ENCODE assay signal across 19 cellular contexts in the genomic region with DNA sequence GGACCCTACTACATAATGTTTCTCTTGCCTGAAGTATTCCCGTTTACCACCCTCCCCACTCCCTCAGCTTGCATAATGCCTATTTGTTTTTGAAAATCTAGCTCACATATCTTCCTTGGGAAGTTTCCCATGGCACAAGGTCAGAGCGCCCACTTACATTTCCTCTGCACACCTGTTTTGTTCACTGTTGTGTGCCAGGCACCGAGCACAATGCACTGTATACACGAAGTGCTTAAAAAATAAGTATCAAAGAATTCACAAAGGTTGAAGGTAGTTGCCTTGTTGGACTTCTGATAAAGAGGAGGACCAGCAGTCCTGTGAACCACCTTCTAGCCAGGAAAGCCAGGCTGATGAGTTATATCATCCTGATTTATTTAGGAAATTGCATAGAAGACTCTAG. TPM values are rescaled to one million over a fixed set of nuclear protein-coding genes. Genes with fewer than 3 reads are reported as not detected.
DNase-seq lines count a peak whose midpoint lies in the region; ATAC-seq and TF ChIP-seq lines count a peak whose summit lies in the region.
"Had no signal": no experiment of that assay in that cellular context is flagged by ENCODE, and none has a peak within 500 bp of the region (broad histone marks: within the 10 kb centered on the region; RNA-seq: fewer than 3 reads in every experiment).

No MANE protein-coding gene starts in this region.

- intact Hi-C loops in dendritic cell treated with granulocyte-macrophage colony-stimulating factor and Interleukin-4, amounts not matched to agents 40 ng/mL and 50 ng/mL, for 4 days (cut with micrococcal nuclease) = loop anchor here (1.0 kb wide), 1 partner anchor 9 kb away; no protein-coding TSS in a partner anchor
- intact Hi-C loops in PC-3 (cut with micrococcal nuclease) = no loop called here

- no peaks in the 10 kb centered on the region for H3K79me2 ChIP-seq in KMS-11 (ENCODE audit: insufficient read depth, low read depth)
- no peaks in the 10 kb centered on the region for H3K79me2 ChIP-seq in PC-3 (ENCODE audit: low read length)

- CTCF ChIA-PET in PC-3 (lab: Charles Lee) = no interaction called here

- no peak overlapping the region for H2AK5ac ChIP-seq in mesenchymal stem cell (ENCODE audit: low read length, severe bottlenecking)

- no peaks in the 10 kb centered on the region for H3K36me3 ChIP-seq in KMS-11 (ENCODE audit: insufficient read depth)
- no peaks in the 10 kb centered on the region for H3K36me3 ChIP-seq in mesenchymal stem cell (ENCODE audit: control insufficient read depth in 1 of 2, insufficient read depth in 2 of 2, low read depth in 1 of 2, low read length in 2 of 2)
- no peaks in the 10 kb centered on the region for H3K36me3 ChIP-seq in PC-3 (ENCODE audit: low read depth, low read length)

- no peaks in the 10 kb centered on the region for H3K27me3 Mint-ChIP-seq in dendritic cell treated with granulocyte-macrophage colony-stimulating factor and Interleukin-4, amounts not matched to agents 40 ng/mL and 50 ng/mL, for 4 days
- H3K27me3 Mint-ChIP-seq in stimulated activated memory B cell treated with anti-CD40 and anti-IgM and Interleukin-4, amounts not matched to agents 10 μg/mL and 1 μg/mL and 100 μg/mL, for 72 hours = peaks cover 4% of the 10 kb centered on the region

- H3K4me1 ChIP-seq in KMS-11 (ENCODE audit: low read depth, poor library complexity, severe bottlenecking) = peaks cover 59% of the 10 kb centered on the region
- H3K4me1 ChIP-seq in mesenchymal stem cell (ENCODE audit: control insufficient read depth, insufficient read depth, low read depth, low read length) = peaks cover 6% of the 10 kb centered on the region
- peaks cover 17% of the 10 kb centered on the region for H3K4me1 ChIP-seq in PC-3 (ENCODE audit: insufficient read depth, low read length)

- H3K18ac ChIP-seq in mesenchymal stem cell (ENCODE audit: low read depth in 1 of 2, low read length in 2 of 2) = peak overlapping the region in 1 of 2 experiments; percentile 42

- no peak overlapping the region for H4K91ac ChIP-seq in mesenchymal stem cell (ENCODE audit: low read length)

- H3K9ac ChIP-seq in KMS-11 (peak overlapping the region; percentile 8; the same call in 1 of the 2 replicates), mesenchymal stem cell (ENCODE audit: low read length) (peak overlapping the region; percentile 29), PC-3 (ENCODE audit: low read length) (no peak overlapping the region)

- H3K79me1 ChIP-seq in mesenchymal stem cell (replicated peaks; ENCODE audit: low read length, poor library complexity, severe bottlenecking) = no peaks in the 10 kb centered on the region

- H3K4me3 Mint-ChIP-seq in dendritic cell treated with granulocyte-macrophage colony-stimulating factor and Interleukin-4, amounts not matched to agents 40 ng/mL and 50 ng/mL, for 4 days = peak overlapping the region; percentile 52
- no peak overlapping the region for H3K4me3 Mint-ChIP-seq in stimulated activated memory B cell treated with anti-CD40 and anti-IgM and Interleukin-4, amounts not matched to agents 10 μg/mL and 1 μg/mL and 100 μg/mL, for 72 hours
- H3K4me3 Mint-ChIP-seq: activated naive CD8-positive, alpha-beta T cell treated with anti-CD3 and anti-CD28 coated beads, Interleukin-2, amount 50 U/mL, for 24 hours; CD8-positive, alpha-beta memory T cell had no signal

- peaks cover 90% of the 10 kb centered on the region for H3K4me1 Mint-ChIP-seq in dendritic cell treated with granulocyte-macrophage colony-stimulating factor and Interleukin-4, amounts not matched to agents 40 ng/mL and 50 ng/mL, for 4 days (ENCODE audit: low read depth)
- peaks cover 42% of the 10 kb centered on the region for H3K4me1 Mint-ChIP-seq in stimulated activated memory B cell treated with anti-CD40 and anti-IgM and Interleukin-4, amounts not matched to agents 10 μg/mL and 1 μg/mL and 100 μg/mL, for 72 hours

- no peak overlapping the region for H3K14ac ChIP-seq in mesenchymal stem cell (ENCODE audit: low read length in 2 of 2)

- H3K27ac ChIP-seq in KMS-11 (peak overlapping the region; percentile 53), mesenchymal stem cell (ENCODE audit: low read length, poor library complexity, severe bottlenecking) (no peak overlapping the region), PC-3 (ENCODE audit: low read length) (no peak overlapping the region)

- 97% methylated on average over 4 of the region's 4 CpGs for WGBS in mesenchymal stem cell

- no peaks in the 10 kb centered on the region for H3F3A ChIP-seq in PC-3 (ENCODE audit: low read length, unreplicated experiment)

- H3K36me3 Mint-ChIP-seq in dendritic cell treated with granulocyte-macrophage colony-stimulating factor and Interleukin-4, amounts not matched to agents 40 ng/mL and 50 ng/mL, for 4 days (ENCODE audit: low read depth) = peaks cover 3% of the 10 kb centered on the region
- no peaks in the 10 kb centered on the region for H3K36me3 Mint-ChIP-seq in stimulated activated memory B cell treated with anti-CD40 and anti-IgM and Interleukin-4, amounts not matched to agents 10 μg/mL and 1 μg/mL and 100 μg/mL, for 72 hours

- H3K9me2 ChIP-seq in PC-3 (replicated peaks; ENCODE audit: low read length) = no peaks in the 10 kb centered on the region

- POLR2A ChIA-PET in PC-3 (lab: Charles Lee; ENCODE audit: unreplicated experiment) = no interaction called here

- H3K4me3 ChIP-seq in KMS-11 (IDR thresholded peaks at IDR 0.05; ENCODE audit: insufficient read depth, low read depth, low read length) (peak overlapping the region; percentile 64), mesenchymal stem cell (ENCODE audit: insufficient read depth in 1 of 2, low read depth in 1 of 2, low read length in 2 of 2) (peak overlapping the region in 1 of 2 experiments; percentile 17), PC-3 (ENCODE audit: low read length) (no peak overlapping the region)
- H3K4me3 ChIP-seq: dorsolateral prefrontal cortex had no signal

- H3K9me3 ChIP-seq in mesenchymal stem cell (ENCODE audit: control insufficient read depth, low read length) (no peaks in the 10 kb centered on the region), PC-3 (ENCODE audit: low read length) (no peaks in the 10 kb centered on the region)

- peak overlapping the region; percentile 10 to 21 for H2BK12ac ChIP-seq in mesenchymal stem cell (ENCODE audit: low read length in 2 of 2)

- ATAC-seq in stimulated activated memory B cell treated with anti-CD40 and anti-IgM and Interleukin-4, amounts not matched to agents 10 μg/mL and 1 μg/mL and 100 μg/mL, for 72 hours = no peak
- no peak for ATAC-seq in GM21360 (IDR thresholded peaks at IDR 0.05; ENCODE audit: unreplicated experiment)
- ATAC-seq in PC-3 = no peak

- H2AFZ ChIP-seq in KMS-11 (ENCODE audit: low read depth) (peak overlapping the region; percentile 43), mesenchymal stem cell (ENCODE audit: low read depth, low read length) (no peak overlapping the region), PC-3 (ENCODE audit: low read length) (no peak overlapping the region)

- no TSS peak for BruUV-seq in PC-3 (replicated peaks; lab: Mats Ljungman, UMichigan)

- DNase-seq in mesenchymal stem cell = no peak
- no peak for DNase-seq in HUDEP-2 (lab: John Stamatoyannopoulos, UW; ENCODE audit: unreplicated experiment in 76 of 76)
- no peak for DNase-seq in HT-29 (ENCODE audit: low spot score)
- no peak for DNase-seq in PC-3
- DNase-seq: activated CD4-positive, alpha-beta T cell treated with anti-CD3 and anti-CD28 coated beads for 48 hours; activated naive CD8-positive, alpha-beta T cell treated with anti-CD3 and anti-CD28 coated beads, Interleukin-2, amount 50 U/mL, for 24 hours; CD8-positive, alpha-beta memory T cell; DMS53; NCI-H1092; NCI-H2029 treated with DMSO at 0.1 percent for 48 hours; NCI-H524 treated with DMSO at 0.1 percent for 48 hours; stimulated activated CD4-positive, alpha-beta T cell treated with anti-CD3 and anti-CD28 coated beads, Interleukin-2, amount 100 ng/mL, for 24 hours; SW 1271 had no signal

- no peak overlapping the region for H4K8ac ChIP-seq in mesenchymal stem cell (ENCODE audit: low read length)

- no peak overlapping the region for H3K23ac ChIP-seq in mesenchymal stem cell (ENCODE audit: low read length in 2 of 2)

- H3K4me2 ChIP-seq in KMS-11 = peak overlapping the region; percentile 94
- no peak overlapping the region for H3K4me2 ChIP-seq in mesenchymal stem cell (ENCODE audit: low read length, poor library complexity, severe bottlenecking)
- H3K4me2 ChIP-seq in PC-3 (ENCODE audit: low read length) = no peak overlapping the region

- peak overlapping the region; percentile 35 for H2BK120ac ChIP-seq in mesenchymal stem cell (ENCODE audit: low read depth, low read length)

- H3K27me3 ChIP-seq in KMS-11 (ENCODE audit: insufficient read depth, low read depth) = no peaks in the 10 kb centered on the region
- no peaks in the 10 kb centered on the region for H3K27me3 ChIP-seq in mesenchymal stem cell (ENCODE audit: control insufficient read depth in 1 of 2, insufficient read depth in 1 of 2, low read length in 2 of 2)
- H3K27me3 ChIP-seq in PC-3 (ENCODE audit: low read length) = no peaks in the 10 kb centered on the region
- H3K27me3 ChIP-seq: dorsolateral prefrontal cortex had no signal

- no peak overlapping the region for H2BK15ac ChIP-seq in mesenchymal stem cell (ENCODE audit: low read depth, poor library complexity, severe bottlenecking)

- H4K20me1 ChIP-seq in KMS-11 (ENCODE audit: insufficient read depth) (no peaks in the 10 kb centered on the region), PC-3 (ENCODE audit: low read length) (no peaks in the 10 kb centered on the region)

- TF ChIP-seq CTCF in KMS-11 (conservative IDR thresholded peaks at IDR 0.05; ENCODE audit: low read depth, low read length) (no peak), PC-3 (conservative IDR thresholded peaks at IDR 0.05; ENCODE audit: low read depth, low read length) (no peak)

- H3K27ac Mint-ChIP-seq in dendritic cell treated with granulocyte-macrophage colony-stimulating factor and Interleukin-4, amounts not matched to agents 40 ng/mL and 50 ng/mL, for 4 days = peak overlapping the region; percentile 99
- peak overlapping the region; percentile 52 for H3K27ac Mint-ChIP-seq in stimulated activated memory B cell treated with anti-CD40 and anti-IgM and Interleukin-4, amounts not matched to agents 10 μg/mL and 1 μg/mL and 100 μg/mL, for 72 hours
- H3K27ac Mint-ChIP-seq: activated naive CD8-positive, alpha-beta T cell treated with anti-CD3 and anti-CD28 coated beads, Interleukin-2, amount 50 U/mL, for 24 hours; activated T-helper 2 cell treated with anti-CD3 and anti-CD28 coated beads, Interferon-gamma antibody, Interleukin-2, Interleukin-4, amounts not matched to agents 10 μg/mL and 5 μg/mL and 100 μg/mL, durations not matched to agents 14 hours and 24 hours and 36 hours had no signal

- H3K4ac ChIP-seq in mesenchymal stem cell (ENCODE audit: low read depth in 1 of 2, low read length in 2 of 2) = no peak overlapping the region

- no peak overlapping the region for H2BK5ac ChIP-seq in mesenchymal stem cell (ENCODE audit: low read depth, low read length, poor library complexity, severe bottlenecking)

- no peaks in the 10 kb centered on the region for H3K9me3 Mint-ChIP-seq in dendritic cell treated with granulocyte-macrophage colony-stimulating factor and Interleukin-4, amounts not matched to agents 40 ng/mL and 50 ng/mL, for 4 days
- H3K9me3 Mint-ChIP-seq in stimulated activated memory B cell treated with anti-CD40 and anti-IgM and Interleukin-4, amounts not matched to agents 10 μg/mL and 1 μg/mL and 100 μg/mL, for 72 hours = no peaks in the 10 kb centered on the region
- H3K9me3 Mint-ChIP-seq: activated naive CD8-positive, alpha-beta T cell treated with anti-CD3 and anti-CD28 coated beads, Interleukin-2, amount 50 U/mL, for 24 hours; activated T-helper 2 cell treated with anti-CD3 and anti-CD28 coated beads, Interferon-gamma antibody, Interleukin-2, Interleukin-4, amounts not matched to agents 10 μg/mL and 5 μg/mL and 100 μg/mL, durations not matched to agents 14 hours and 24 hours and 36 hours; CD8-positive, alpha-beta memory T cell had no signal

RNA-seq across cellular contexts. Expression of a gene that starts 16.8 kb away (rescaled TPM):
- 126 TPM for polyA plus RNA-seq in mesenchymal stem cell (2013, experiment 1 of 2)
- polyA plus RNA-seq in mesenchymal stem cell (2013, experiment 2 of 2) = 126 TPM
- 702 and 712 TPM in 2 replicates for total RNA-seq in HT-29 (2014; rRNA removed; shearing (Covaris generic))
- total RNA-seq in PC-3 (2014; rRNA removed) = 88.5 and 108 TPM in 2 replicates
